In genomic region chr14:31456841-31457664, GRCh38 we compare ENCODE assay signal across 8 cellular contexts. TPM values are rescaled to one million over a fixed set of nuclear protein-coding genes. Genes with fewer than 3 reads are reported as not detected.
DNase-seq lines count a peak whose midpoint lies in the region; TF ChIP-seq lines count a peak whose summit lies in the region.

Gene DTD2 (minus strand): TSS chr14:31457506. CDS start chr14:31457393, 113 bp downstream.

- H3K36me3 ChIP-seq in ES-I3 (ENCODE audit: insufficient read depth, low read length) = no peaks in the 10 kb centered on the region
- no peaks in the 10 kb centered on the region for H3K36me3 ChIP-seq in neural cell (ENCODE audit: insufficient read depth, low read length)
- H3K36me3 ChIP-seq in stomach = peaks cover 10 to 11% (median 10%) of the 10 kb centered on the region in 4 donors

- H2BK15ac ChIP-seq in H9 (ENCODE audit: low read depth, low read length) = no peak within 1 kb of the TSS

- no peak within 1 kb of the TSS for H3K23ac ChIP-seq in H9 (ENCODE audit: insufficient read length, low read depth, low read length)

- H3K36me3 Mint-ChIP-seq in H9 (ENCODE audit: insufficient read depth in 1 of 3, low read depth in 3 of 3) = peaks cover 4 to 10% (median 9%) of the 10 kb centered on the region in 3 experiments; a peak in 5 of 7 replicates

- WGBS in H9 (ENCODE audit: extremely low coverage, insufficient read length, low lambda C conversion rate) = no CpG with 5 or more reads among the region's 70 CpGs
- 1 to 4% (median 3%) methylated on average over 59 to 70 of the region's 70 CpGs for WGBS in stomach, 5 donors

- H4K91ac ChIP-seq in H9 (ENCODE audit: insufficient read length, low read depth, low read length) = no peak within 1 kb of the TSS

- peak within 1 kb of the TSS; percentile 99 for H3K18ac ChIP-seq in H9 (ENCODE audit: insufficient read length, low read depth, low read length)

- H3F3A ChIP-seq in neural cell (ENCODE audit: insufficient read depth, low read length, poor library complexity, severe bottlenecking) = no peaks in the 10 kb centered on the region

- H4K5ac ChIP-seq in H9 (ENCODE audit: insufficient read length, low read depth, low read length) = peak within 1 kb of the TSS; percentile 73

- no peak within 1 kb of the TSS for H3K56ac ChIP-seq in H9 (ENCODE audit: insufficient read length, low read depth, low read length)

- H3K4me1 ChIP-seq in ES-I3 (ENCODE audit: insufficient read depth, low read length) (peaks cover 8% of the 10 kb centered on the region; the same call in 1 of the 2 replicates), H9 (ENCODE audit: insufficient read depth, low read length) (no peaks in the 10 kb centered on the region), stomach (peaks cover 12 to 42% (median 29%) of the 10 kb centered on the region in 4 donors)

- H3K4me3 Mint-ChIP-seq in H9 = peak within 1 kb of the TSS; percentile 91 to 95

- H3K9me3 ChIP-seq in ES-I3 (ENCODE audit: control insufficient read depth, insufficient read depth, low read length) (no peaks in the 10 kb centered on the region), H9 (ENCODE audit: control insufficient read depth, low read depth, low read length) (no peaks in the 10 kb centered on the region), neural cell (ENCODE audit: low read length) (no peaks in the 10 kb centered on the region), stomach (no peaks in the 10 kb centered on the region)

- peaks cover 23 to 26% of the 10 kb centered on the region in 2 experiments for H3K4me1 Mint-ChIP-seq in H9

- no peak within 1 kb of the TSS for H2BK120ac ChIP-seq in H9 (ENCODE audit: low read depth, low read length, poor library complexity, severe bottlenecking)

- H3K27me3 Mint-ChIP-seq in H9 (ENCODE audit: low read depth) = no peaks in the 10 kb centered on the region

- TF ChIP-seq CTCF in H9 (conservative IDR thresholded peaks at IDR 0.05) (no peak), fibroblast of the aortic adventitia (IDR thresholded peaks at IDR 0.05; ENCODE audit: insufficient read depth, low read length) (no peak), neural cell (IDR thresholded peaks at IDR 0.05; ENCODE audit: poor library complexity, severe bottlenecking) (peak; percentile 40), stomach (IDR thresholded peaks at IDR 0.05) (no peak)

- TF ChIP-seq RAD21 in neural cell (conservative IDR thresholded peaks at IDR 0.05) = peak; percentile 40

- H3K14ac ChIP-seq in H9 (ENCODE audit: insufficient read depth, low read length) = peak within 1 kb of the TSS; percentile 96

- peak in 2 of 4 donors; percentile 16 to 33 for TF ChIP-seq POLR2A in stomach (IDR thresholded peaks at IDR 0.05)

- no peaks in the 10 kb centered on the region for H4K20me1 ChIP-seq in H9 (ENCODE audit: control insufficient read depth, insufficient read depth, insufficient read length)
- no peaks in the 10 kb centered on the region for H4K20me1 ChIP-seq in neural cell (ENCODE audit: insufficient read depth)

- no peak within 1 kb of the TSS for H2AK5ac ChIP-seq in H9 (ENCODE audit: insufficient read length, low read length)

- H3K4me2 ChIP-seq in H9 (ENCODE audit: insufficient read depth, insufficient read length, low read length) (peak within 1 kb of the TSS; percentile 90), neural cell (ENCODE audit: low read length) (peak within 1 kb of the TSS; percentile 71)

- H3T11ph ChIP-seq in H9 (ENCODE audit: low read length) = no peak within 1 kb of the TSS

- no peaks in the 10 kb centered on the region for H3K79me1 ChIP-seq in H9 (ENCODE audit: insufficient read depth, low read depth, low read length, poor library complexity, severe bottlenecking)

- H3K9me3 Mint-ChIP-seq in H9 = no peaks in the 10 kb centered on the region

- H2BK20ac ChIP-seq in H9 (ENCODE audit: low read depth, low read length, poor library complexity, severe bottlenecking) = no peak within 1 kb of the TSS

- H3K9ac ChIP-seq in ES-I3 (ENCODE audit: low read depth, low read length) (peak within 1 kb of the TSS; percentile 78), H9 (ENCODE audit: extremely low read depth, insufficient read length, low read length) (peak within 1 kb of the TSS; percentile 86), neural cell (ENCODE audit: low read length) (peak within 1 kb of the TSS; percentile 81)

- H3K4me3 ChIP-seq in fibroblast of the aortic adventitia (ENCODE audit: low read depth, low read length) = peak within 1 kb of the TSS; percentile 86
- peak within 1 kb of the TSS; percentile 74 for H3K4me3 ChIP-seq in neural cell (ENCODE audit: low read length)
- peak within 1 kb of the TSS; percentile 61 to 84 (median 70) for H3K4me3 ChIP-seq in stomach

- H3K23me2 ChIP-seq in H9 (ENCODE audit: insufficient read length, low read depth, low read length, poor library complexity, severe bottlenecking) = peaks cover 5% of the 10 kb centered on the region

- TF ChIP-seq EP300 in neural cell (conservative IDR thresholded peaks at IDR 0.05; ENCODE audit: poor library complexity, severe bottlenecking) = peak; percentile 42
- no peak for TF ChIP-seq EP300 in stomach (IDR thresholded peaks at IDR 0.05)

- no peak within 1 kb of the TSS for H4K8ac ChIP-seq in H9 (replicated peaks; ENCODE audit: insufficient read length, low read depth, low read length)

- H2AFZ ChIP-seq in H9 (ENCODE audit: low read length) (peak within 1 kb of the TSS; percentile 11), neural cell (ENCODE audit: low read depth, low read length) (peak within 1 kb of the TSS; percentile 84)

- intact Hi-C loops in stomach (cut with DNase I; ENCODE audit: low total_unique reads) = no loop called here

- no peak within 1 kb of the TSS for H2BK12ac ChIP-seq in H9 (ENCODE audit: insufficient read length, low read depth, low read length)

- H3K27ac ChIP-seq in H9 (ENCODE audit: insufficient read length, low read depth, low read length) = peak within 1 kb of the TSS; percentile 61
- H3K27ac ChIP-seq in neural cell (ENCODE audit: low read length) = peak within 1 kb of the TSS; percentile 75
- H3K27ac ChIP-seq in stomach = peak within 1 kb of the TSS; percentile 89 to 92 (median 91)

- H3K27ac Mint-ChIP-seq in H9 = peak within 1 kb of the TSS; percentile 95 to 99 (median 99)

- DNase-seq in H9 (peak; percentile 94), M059J (ENCODE audit: low read depth) (peak; percentile 93), SHP77 (lab: John Stamatoyannopoulos, UW) (peak; percentile 97 to 98), activated gamma-delta T cell (lab: John Stamatoyannopoulos, UW) (peak; percentile 78), fibroblast of the aortic adventitia (ENCODE audit: low read depth) (peak; percentile 92), stomach (peak; percentile 96)

- H3K27me3 ChIP-seq in H9 (ENCODE audit: insufficient read depth, low read length) (no peaks in the 10 kb centered on the region), neural cell (ENCODE audit: insufficient read depth, low read depth, low read length) (no peaks in the 10 kb centered on the region), stomach (no peaks in the 10 kb centered on the region)

- no peak within 1 kb of the TSS for H3K4ac ChIP-seq in H9 (ENCODE audit: low read depth, low read length)

- no peaks in the 10 kb centered on the region for H3K9me2 ChIP-seq in neural cell (ENCODE audit: insufficient read depth, low read length)

- peak within 1 kb of the TSS; percentile 24 for H2BK5ac ChIP-seq in H9 (ENCODE audit: insufficient read length, low read length)

- H3K79me2 ChIP-seq in H9 (ENCODE audit: insufficient read depth, low read length) (no peaks in the 10 kb centered on the region), neural cell (replicated peaks; ENCODE audit: insufficient read depth, low read length) (no peaks in the 10 kb centered on the region)

TF ChIP-seq in neural cell, 6 proteins besides CTCF, POLR2A, EP300 and RAD21:
- TF ChIP-seq POLR2AphosphoS5 (IDR thresholded peaks at IDR 0.05) (peak; percentile 77), SMC3 (conservative IDR thresholded peaks at IDR 0.05; ENCODE audit: poor library complexity) (peak; percentile 52), TAF1 (IDR thresholded peaks at IDR 0.05; ENCODE audit: low read depth) (no peak), MXI1 (conservative IDR thresholded peaks at IDR 0.05; ENCODE audit: poor library complexity, severe bottlenecking) (peak; percentile 92)
- TF ChIP-seq, protein P1, sequence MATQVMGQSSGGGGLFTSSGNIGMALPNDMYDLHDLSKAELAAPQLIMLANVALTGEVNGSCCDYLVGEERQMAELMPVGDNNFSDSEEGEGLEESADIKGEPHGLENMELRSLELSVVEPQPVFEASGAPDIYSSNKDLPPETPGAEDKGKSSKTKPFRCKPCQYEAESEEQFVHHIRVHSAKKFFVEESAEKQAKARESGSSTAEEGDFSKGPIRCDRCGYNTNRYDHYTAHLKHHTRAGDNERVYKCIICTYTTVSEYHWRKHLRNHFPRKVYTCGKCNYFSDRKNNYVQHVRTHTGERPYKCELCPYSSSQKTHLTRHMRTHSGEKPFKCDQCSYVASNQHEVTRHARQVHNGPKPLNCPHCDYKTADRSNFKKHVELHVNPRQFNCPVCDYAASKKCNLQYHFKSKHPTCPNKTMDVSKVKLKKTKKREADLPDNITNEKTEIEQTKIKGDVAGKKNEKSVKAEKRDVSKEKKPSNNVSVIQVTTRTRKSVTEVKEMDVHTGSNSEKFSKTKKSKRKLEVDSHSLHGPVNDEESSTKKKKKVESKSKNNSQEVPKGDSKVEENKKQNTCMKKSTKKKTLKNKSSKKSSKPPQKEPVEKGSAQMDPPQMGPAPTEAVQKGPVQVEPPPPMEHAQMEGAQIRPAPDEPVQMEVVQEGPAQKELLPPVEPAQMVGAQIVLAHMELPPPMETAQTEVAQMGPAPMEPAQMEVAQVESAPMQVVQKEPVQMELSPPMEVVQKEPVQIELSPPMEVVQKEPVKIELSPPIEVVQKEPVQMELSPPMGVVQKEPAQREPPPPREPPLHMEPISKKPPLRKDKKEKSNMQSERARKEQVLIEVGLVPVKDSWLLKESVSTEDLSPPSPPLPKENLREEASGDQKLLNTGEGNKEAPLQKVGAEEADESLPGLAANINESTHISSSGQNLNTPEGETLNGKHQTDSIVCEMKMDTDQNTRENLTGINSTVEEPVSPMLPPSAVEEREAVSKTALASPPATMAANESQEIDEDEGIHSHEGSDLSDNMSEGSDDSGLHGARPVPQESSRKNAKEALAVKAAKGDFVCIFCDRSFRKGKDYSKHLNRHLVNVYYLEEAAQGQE (IDR thresholded peaks at IDR 0.05; ENCODE audit: borderline replicate concordance) = peak; percentile 76

RNA-seq across cellular contexts. Expression of gene DTD2, which starts in this region (rescaled TPM):
- total RNA-seq in H9 (2021) (14.8 and 15.6 TPM in 2 replicates), fibroblast of the aortic adventitia (ENCODE audit: low replicate concordance) (20.6 and 44.6 TPM in 2 replicates), stomach (10 to 100 TPM in 3 of 5 donors, 1 to 10 TPM in 2; 2.9 to 32.1 (median 19.4) TPM)
- 13.6 and 22.9 TPM in 2 replicates for total RNA-seq in M059J (2014; rRNA removed; shearing (Covaris generic))
- polyA plus RNA-seq in neural cell (35.7 and 38.8 TPM in 2 replicates), stomach (10 to 100 TPM in 1 of 3 donors, 1 to 10 TPM in 2; 8.4 to 14.1 (median 9.0) TPM)
- polyA minus RNA-seq in neural cell = 34.8 and 47.0 TPM in 2 replicates

Comparison
In these comparisons a context has a peak if more than half of its experiments do, and no peak if none do; other contexts are left out.
1. Peak in every context shown above with its lines: DNase-seq, H3K4me3 ChIP-seq and H3K27ac ChIP-seq.